ENCODE assay signal across 1 cellular context in the genomic region with DNA sequence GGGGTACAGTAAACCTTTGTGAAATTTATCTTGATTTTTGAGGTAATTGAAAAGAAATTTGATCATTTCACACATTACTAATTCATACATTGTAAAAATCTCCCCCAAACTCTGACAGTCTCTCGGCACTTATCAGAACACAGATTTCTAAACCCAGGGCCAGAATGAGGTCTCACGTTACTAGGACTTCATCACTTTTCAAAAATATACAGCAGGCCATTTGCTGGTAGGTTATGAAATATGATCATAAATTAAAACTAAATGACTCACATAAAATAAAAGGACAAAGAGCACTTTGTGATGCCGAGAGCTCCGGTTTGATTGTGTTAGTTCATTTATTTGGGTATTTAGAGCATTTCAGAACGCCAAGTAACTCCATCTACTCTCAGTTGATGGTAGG.
TF ChIP-seq lines count a peak whose summit lies in the region.

No MANE protein-coding gene starts in this region.

TF ChIP-seq in SK-N-SH, 30 proteins besides CTCF, POLR2A, EP300 and RAD21 (continued from another document):
- TF ChIP-seq, protein P1, sequence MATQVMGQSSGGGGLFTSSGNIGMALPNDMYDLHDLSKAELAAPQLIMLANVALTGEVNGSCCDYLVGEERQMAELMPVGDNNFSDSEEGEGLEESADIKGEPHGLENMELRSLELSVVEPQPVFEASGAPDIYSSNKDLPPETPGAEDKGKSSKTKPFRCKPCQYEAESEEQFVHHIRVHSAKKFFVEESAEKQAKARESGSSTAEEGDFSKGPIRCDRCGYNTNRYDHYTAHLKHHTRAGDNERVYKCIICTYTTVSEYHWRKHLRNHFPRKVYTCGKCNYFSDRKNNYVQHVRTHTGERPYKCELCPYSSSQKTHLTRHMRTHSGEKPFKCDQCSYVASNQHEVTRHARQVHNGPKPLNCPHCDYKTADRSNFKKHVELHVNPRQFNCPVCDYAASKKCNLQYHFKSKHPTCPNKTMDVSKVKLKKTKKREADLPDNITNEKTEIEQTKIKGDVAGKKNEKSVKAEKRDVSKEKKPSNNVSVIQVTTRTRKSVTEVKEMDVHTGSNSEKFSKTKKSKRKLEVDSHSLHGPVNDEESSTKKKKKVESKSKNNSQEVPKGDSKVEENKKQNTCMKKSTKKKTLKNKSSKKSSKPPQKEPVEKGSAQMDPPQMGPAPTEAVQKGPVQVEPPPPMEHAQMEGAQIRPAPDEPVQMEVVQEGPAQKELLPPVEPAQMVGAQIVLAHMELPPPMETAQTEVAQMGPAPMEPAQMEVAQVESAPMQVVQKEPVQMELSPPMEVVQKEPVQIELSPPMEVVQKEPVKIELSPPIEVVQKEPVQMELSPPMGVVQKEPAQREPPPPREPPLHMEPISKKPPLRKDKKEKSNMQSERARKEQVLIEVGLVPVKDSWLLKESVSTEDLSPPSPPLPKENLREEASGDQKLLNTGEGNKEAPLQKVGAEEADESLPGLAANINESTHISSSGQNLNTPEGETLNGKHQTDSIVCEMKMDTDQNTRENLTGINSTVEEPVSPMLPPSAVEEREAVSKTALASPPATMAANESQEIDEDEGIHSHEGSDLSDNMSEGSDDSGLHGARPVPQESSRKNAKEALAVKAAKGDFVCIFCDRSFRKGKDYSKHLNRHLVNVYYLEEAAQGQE (IDR thresholded peaks at IDR 0.05; ENCODE audit: low read depth, low read length): no peak
- TF ChIP-seq TAF1 (IDR thresholded peaks at IDR 0.05; ENCODE audit: borderline replicate concordance, low read depth, low read length): no peak
- TF ChIP-seq, protein P2, sequence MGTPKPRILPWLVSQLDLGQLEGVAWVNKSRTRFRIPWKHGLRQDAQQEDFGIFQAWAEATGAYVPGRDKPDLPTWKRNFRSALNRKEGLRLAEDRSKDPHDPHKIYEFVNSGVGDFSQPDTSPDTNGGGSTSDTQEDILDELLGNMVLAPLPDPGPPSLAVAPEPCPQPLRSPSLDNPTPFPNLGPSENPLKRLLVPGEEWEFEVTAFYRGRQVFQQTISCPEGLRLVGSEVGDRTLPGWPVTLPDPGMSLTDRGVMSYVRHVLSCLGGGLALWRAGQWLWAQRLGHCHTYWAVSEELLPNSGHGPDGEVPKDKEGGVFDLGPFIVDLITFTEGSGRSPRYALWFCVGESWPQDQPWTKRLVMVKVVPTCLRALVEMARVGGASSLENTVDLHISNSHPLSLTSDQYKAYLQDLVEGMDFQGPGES (IDR thresholded peaks at IDR 0.05; ENCODE audit: low read depth, low read length): no peak
- no peak for TF ChIP-seq NFIC (IDR thresholded peaks at IDR 0.05; ENCODE audit: borderline replicate concordance)
- TF ChIP-seq GATA2 (CRISPR knock-in tag; IDR thresholded peaks at IDR 0.05): no peak
- TF ChIP-seq TCF12 (IDR thresholded peaks at IDR 0.05): no peak
- TF ChIP-seq JUND (IDR thresholded peaks at IDR 0.05): no peak
- TF ChIP-seq SIN3A (IDR thresholded peaks at IDR 0.05; ENCODE audit: borderline replicate concordance, low read depth, low read length): no peak
- no peak for TF ChIP-seq CHD2 (IDR thresholded peaks at IDR 0.05; ENCODE audit: low read length, partially characterized antibody)
- TF ChIP-seq, protein P3, sequence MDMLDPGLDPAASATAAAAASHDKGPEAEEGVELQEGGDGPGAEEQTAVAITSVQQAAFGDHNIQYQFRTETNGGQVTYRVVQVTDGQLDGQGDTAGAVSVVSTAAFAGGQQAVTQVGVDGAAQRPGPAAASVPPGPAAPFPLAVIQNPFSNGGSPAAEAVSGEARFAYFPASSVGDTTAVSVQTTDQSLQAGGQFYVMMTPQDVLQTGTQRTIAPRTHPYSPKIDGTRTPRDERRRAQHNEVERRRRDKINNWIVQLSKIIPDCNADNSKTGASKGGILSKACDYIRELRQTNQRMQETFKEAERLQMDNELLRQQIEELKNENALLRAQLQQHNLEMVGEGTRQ (IDR thresholded peaks at IDR 0.05; ENCODE audit: borderline replicate concordance, low read depth, low read length): no peak
- TF ChIP-seq RFX5 (IDR thresholded peaks at IDR 0.05; ENCODE audit: low read length): no peak
- TF ChIP-seq, protein P4, sequence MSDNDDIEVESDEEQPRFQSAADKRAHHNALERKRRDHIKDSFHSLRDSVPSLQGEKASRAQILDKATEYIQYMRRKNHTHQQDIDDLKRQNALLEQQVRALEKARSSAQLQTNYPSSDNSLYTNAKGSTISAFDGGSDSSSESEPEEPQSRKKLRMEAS (IDR thresholded peaks at IDR 0.05; ENCODE audit: low read depth): no peak
- TF ChIP-seq, protein P5, sequence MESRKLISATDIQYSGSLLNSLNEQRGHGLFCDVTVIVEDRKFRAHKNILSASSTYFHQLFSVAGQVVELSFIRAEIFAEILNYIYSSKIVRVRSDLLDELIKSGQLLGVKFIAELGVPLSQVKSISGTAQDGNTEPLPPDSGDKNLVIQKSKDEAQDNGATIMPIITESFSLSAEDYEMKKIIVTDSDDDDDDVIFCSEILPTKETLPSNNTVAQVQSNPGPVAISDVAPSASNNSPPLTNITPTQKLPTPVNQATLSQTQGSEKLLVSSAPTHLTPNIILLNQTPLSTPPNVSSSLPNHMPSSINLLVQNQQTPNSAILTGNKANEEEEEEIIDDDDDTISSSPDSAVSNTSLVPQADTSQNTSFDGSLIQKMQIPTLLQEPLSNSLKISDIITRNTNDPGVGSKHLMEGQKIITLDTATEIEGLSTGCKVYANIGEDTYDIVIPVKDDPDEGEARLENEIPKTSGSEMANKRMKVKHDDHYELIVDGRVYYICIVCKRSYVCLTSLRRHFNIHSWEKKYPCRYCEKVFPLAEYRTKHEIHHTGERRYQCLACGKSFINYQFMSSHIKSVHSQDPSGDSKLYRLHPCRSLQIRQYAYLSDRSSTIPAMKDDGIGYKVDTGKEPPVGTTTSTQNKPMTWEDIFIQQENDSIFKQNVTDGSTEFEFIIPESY (IDR thresholded peaks at IDR 0.05; ENCODE audit: borderline replicate concordance, low read depth): no peak
